16 cellular contexts compared by ENCODE assay signal in the genomic region with DNA sequence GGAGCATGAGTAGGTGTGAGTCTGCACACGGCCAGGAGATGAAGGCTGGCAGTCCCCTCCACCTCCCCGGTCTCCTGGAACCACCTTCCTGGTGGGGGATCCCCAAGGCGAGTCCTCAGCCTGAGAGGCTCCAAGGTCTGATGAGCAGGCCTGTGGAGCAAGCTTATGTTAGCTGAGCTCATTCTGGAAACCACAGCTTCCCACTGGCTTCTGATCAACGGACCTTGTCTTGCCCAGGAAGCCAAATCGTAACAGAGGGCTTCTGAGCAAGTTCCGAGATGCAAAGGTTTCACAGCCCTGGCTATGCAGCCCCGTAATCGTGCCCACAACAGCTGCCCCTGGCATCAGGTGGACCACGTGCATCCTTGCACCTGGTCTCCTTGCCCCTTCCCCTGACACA. TPM values are rescaled to one million over a fixed set of nuclear protein-coding genes. Genes with fewer than 3 reads are reported as not detected.
DNase-seq lines count a peak whose midpoint lies in the region; ATAC-seq and TF ChIP-seq lines count a peak whose summit lies in the region.
"Had no signal": no experiment of that assay in that cellular context is flagged by ENCODE, and none has a peak within 500 bp of the region (broad histone marks: within the 10 kb centered on the region; RNA-seq: fewer than 3 reads in every experiment).

No MANE protein-coding gene starts in this region.

- H3K4me1 ChIP-seq in KMS-11 (ENCODE audit: low read depth, poor library complexity, severe bottlenecking) (peaks cover 55% of the 10 kb centered on the region), smooth muscle cell (ENCODE audit: low read depth) (peaks cover 3% of the 10 kb centered on the region)

- H3K4me3 ChIP-seq in KMS-11 (IDR thresholded peaks at IDR 0.05; ENCODE audit: insufficient read depth, low read depth, low read length) (no peak overlapping the region), smooth muscle cell (no peak overlapping the region)

- 91% methylated on average over 9 of the region's 9 CpGs for WGBS in smooth muscle cell (ENCODE audit: low lambda C conversion rate)

- H3K9ac ChIP-seq in KMS-11 (peak overlapping the region; percentile 4; the same call in 1 of the 2 replicates), smooth muscle cell (ENCODE audit: low read depth) (no peak overlapping the region)

- DNase-seq in left kidney (ENCODE audit: low read depth, low spot score) (peak; percentile 64), amniotic stem cell (lab: John Stamatoyannopoulos, UW) (no peak), smooth muscle cell (lab: John Stamatoyannopoulos, UW; ENCODE audit: unreplicated experiment) (no peak), NCI-H446 treated with DMSO at 0.1 percent for 48 hours (lab: John Stamatoyannopoulos, UW) (no peak)
- DNase-seq: CD4-positive, alpha-beta memory T cell; cerebellar nuclear complex; NCI-H2171; stimulated activated CD4-positive, alpha-beta T cell treated with anti-CD3 and anti-CD28 coated beads, Interleukin-4, amount 100 ng/mL, for 24 hours had no signal

- no peaks in the 10 kb centered on the region for H3F3A ChIP-seq in smooth muscle cell (ENCODE audit: low read depth)

- no peak overlapping the region; the same call in 1 of the 2 replicates for H3K27ac ChIP-seq in KMS-11
- H3K27ac ChIP-seq in smooth muscle cell (ENCODE audit: low read depth), result no peak overlapping the region

- H3K27me3 ChIP-seq in KMS-11 (ENCODE audit: insufficient read depth, low read depth), result no peaks in the 10 kb centered on the region
- no peaks in the 10 kb centered on the region for H3K27me3 ChIP-seq in smooth muscle cell (ENCODE audit: low read depth)

- peak; percentile 25 for TF ChIP-seq POLR2A in GM15510 (IDR thresholded peaks at IDR 0.05; ENCODE audit: borderline replicate concordance, extremely low read depth, insufficient read length)

- TF ChIP-seq CTCF in KMS-11 (conservative IDR thresholded peaks at IDR 0.05; ENCODE audit: low read depth, low read length) (no peak), smooth muscle cell (IDR thresholded peaks at IDR 0.05; ENCODE audit: borderline replicate concordance, insufficient read depth, poor library complexity, severe bottlenecking) (no peak)

- H4K20me1 ChIP-seq in KMS-11 (ENCODE audit: insufficient read depth), result no peaks in the 10 kb centered on the region
- H4K20me1 ChIP-seq in smooth muscle cell (ENCODE audit: low read depth), result no peaks in the 10 kb centered on the region

- H3K79me2 ChIP-seq in KMS-11 (ENCODE audit: insufficient read depth, low read depth) (0 out of 2 replicates have a peak, but pooled peaks cover 4% of the 10 kb centered on the region), smooth muscle cell (ENCODE audit: low read depth) (no peaks in the 10 kb centered on the region)

- no peaks in the 10 kb centered on the region for H3K36me3 ChIP-seq in KMS-11 (ENCODE audit: insufficient read depth)
- H3K36me3 ChIP-seq in smooth muscle cell (ENCODE audit: low read depth), result no peaks in the 10 kb centered on the region

- peak overlapping the region; percentile 11; the same call in 1 of the 2 replicates for H3K4me2 ChIP-seq in KMS-11
- no peak overlapping the region for H3K4me2 ChIP-seq in smooth muscle cell

- ATAC-seq in GM21737 (IDR thresholded peaks at IDR 0.05; ENCODE audit: unreplicated experiment) (peak; percentile 31), GM19351 (IDR thresholded peaks at IDR 0.05; ENCODE audit: unreplicated experiment) (no peak)
- ATAC-seq: esophagus mucosa, HCT116 had no signal

- H3K9me3 ChIP-seq in smooth muscle cell (replicated peaks; ENCODE audit: low read depth), result no peaks in the 10 kb centered on the region

- H2AFZ ChIP-seq in KMS-11 (ENCODE audit: low read depth) (peak overlapping the region; percentile 11; the same call in 1 of the 2 replicates), smooth muscle cell (ENCODE audit: low read depth) (no peak overlapping the region)

RNA-seq across cellular contexts. Expression of a gene that starts 28.8 kb away (rescaled TPM):
- total RNA-seq in smooth muscle cell, result not detected in 2 replicates
- not detected in 2 replicates for polyA plus RNA-seq in smooth muscle cell
- total RNA-seq: M059J, mesothelial cell of epicardium had no signal

RNA-seq across cellular contexts. Expression of a gene that starts 42.1 kb away (rescaled TPM):
- total RNA-seq in smooth muscle cell, result not detected in 2 replicates
- not detected in 2 replicates for polyA plus RNA-seq in smooth muscle cell
- total RNA-seq: CD4-positive, alpha-beta memory T cell; esophagus mucosa; M059J; mesothelial cell of epicardium had no signal
- polyA plus RNA-seq: CD4-positive, alpha-beta memory T cell had no signal
